Comparison of ENCODE assay signal across 24 cellular contexts in the genomic region with DNA sequence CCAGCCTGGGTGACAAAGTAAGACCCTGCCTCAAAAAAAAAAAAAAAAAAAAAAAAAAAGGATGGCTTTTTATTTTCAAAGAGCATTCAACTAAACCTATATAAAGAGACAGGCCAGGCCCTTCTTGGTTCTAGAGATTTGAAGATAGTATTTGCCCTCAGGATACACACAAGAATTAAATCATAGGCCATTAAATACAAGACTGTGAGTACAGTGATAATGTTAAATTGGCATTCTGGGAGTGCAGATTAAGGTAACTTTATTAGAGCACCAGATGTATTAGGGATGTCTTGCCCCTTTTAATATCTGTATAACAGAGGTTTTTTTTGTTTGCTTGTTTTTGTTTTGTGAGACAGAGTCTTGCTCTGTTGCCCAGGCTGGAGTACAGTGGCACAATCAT.
"Had no signal": no experiment of that assay in that cellular context is flagged by ENCODE, and none has a peak within 500 bp of the region (broad histone marks: within the 10 kb centered on the region; RNA-seq: fewer than 3 reads in every experiment).

No MANE protein-coding gene starts in this region.

- H3K27ac ChIP-seq: Peyer's patch, RWPE1, SJCRH30, VCaP had no signal

- H3K27me3 Mint-ChIP-seq: activated CD4-positive, alpha-beta T cell treated with anti-CD3 and anti-CD28 coated beads, Interleukin-2, amount 10 ng/mL, durations not matched to agents 7 days and 5 days; activated naive CD8-positive, alpha-beta T cell; brain; T-cell had no signal

- H3K27me3 ChIP-seq: Peyer's patch, SJCRH30 had no signal

- DNase-seq: activated CD4-positive, alpha-beta T cell treated with anti-CD3 and anti-CD28 coated beads, Interleukin-2, amount 10 ng/mL, durations not matched to agents 7 days and 5 days; activated CD4-positive, CD25-positive, alpha-beta regulatory T cell; activated CD8-positive, alpha-beta memory T cell treated with anti-CD3 and anti-CD28 coated beads for 24 hours; activated gamma-delta T cell treated with Interleukin-2 at 50 U/mL for 16 hours; activated T-cell treated with anti-CD3 and anti-CD28 coated beads, Interleukin-2, amount 50 U/mL, for 48 hours; amygdala; Karpas-422; MM.1S; NCI-H1105 treated with DMSO at 0.1 percent for 48 hours; NCI-H146; NCI-H187 treated with DMSO at 0.1 percent for 48 hours; NCI-H2081 treated with DMSO at 0.1 percent for 48 hours; NCI-H446; NCI-H524; Peyer's patch; Right ventricle myocardium superior; SJCRH30; T-cell had no signal

- H3K27ac Mint-ChIP-seq: activated CD4-positive, alpha-beta T cell treated with anti-CD3 and anti-CD28 coated beads, Interleukin-2, amount 10 ng/mL, durations not matched to agents 7 days and 5 days; activated T-helper 2 cell treated with anti-CD3 and anti-CD28 coated beads, Interferon-gamma antibody, Interleukin-2, Interleukin-4, amounts not matched to agents 10 μg/mL and 5 μg/mL and 100 μg/mL, durations not matched to agents 14 hours and 24 hours and 36 hours; brain had no signal

- H3K4me3 ChIP-seq: K562, Peyer's patch, SJCRH30 had no signal

- H3K4me1 ChIP-seq: SJCRH30 had no signal

- H3K4me3 Mint-ChIP-seq: activated CD4-positive, alpha-beta T cell treated with anti-CD3 and anti-CD28 coated beads, Interleukin-2, amount 10 ng/mL, durations not matched to agents 7 days and 5 days; brain had no signal

- ATAC-seq: K562, T-cell had no signal
